ENCODE assay signal across 1 cellular context in genomic region chr5:91266184-91266705, GRCh38.
TF ChIP-seq lines count a peak whose summit lies in the region.

No MANE protein-coding gene starts in this region.

TF ChIP-seq in K562, 482 proteins besides CTCF, POLR2A, EP300 and RAD21 (continued from another document and continues in another):
- TF ChIP-seq ZNF407 (IDR thresholded peaks at IDR 0.05; ENCODE audit: low read depth) (no peak), USF2 (CRISPR knock-in tag; IDR thresholded peaks at IDR 0.05) (no peak), ZNF551 (CRISPR knock-in tag; IDR thresholded peaks at IDR 0.05) (no peak), USF1 (CRISPR knock-in tag; IDR thresholded peaks at IDR 0.05) (no peak), MEF2D (tag; conservative IDR thresholded peaks at IDR 0.05; ENCODE audit: low read depth) (peak; percentile 95), CBX1 (IDR thresholded peaks at IDR 0.05; ENCODE audit: low read depth) (no peak), SRSF1 (IDR thresholded peaks at IDR 0.05; ENCODE audit: low read depth, low read length) (no peak), SIN3A (IDR thresholded peaks at IDR 0.05; ENCODE audit: borderline replicate concordance in 2 of 2, control insufficient read depth in 1 of 2, low read depth in 2 of 2, low read length in 2 of 2) (no peak), PRDM10 (IDR thresholded peaks at IDR 0.05; ENCODE audit: partially characterized antibody) (peak; percentile 68), ZNF668 (CRISPR knock-in tag; IDR thresholded peaks at IDR 0.05) (no peak), GABPB2 (CRISPR knock-in tag; conservative IDR thresholded peaks at IDR 0.05) (no peak), RNF2 (IDR thresholded peaks at IDR 0.05) (no peak), ZNF444 (CRISPR knock-in tag; IDR thresholded peaks at IDR 0.05) (no peak), RAD51 (IDR thresholded peaks at IDR 0.05; ENCODE audit: borderline replicate concordance, low read depth) (no peak), XRCC3 (IDR thresholded peaks at IDR 0.05) (no peak), MTF1 (CRISPR knock-in tag; IDR thresholded peaks at IDR 0.05; ENCODE audit: borderline replicate concordance) (no peak), NUFIP1 (IDR thresholded peaks at IDR 0.05; ENCODE audit: partially characterized antibody) (no peak), KDM5B (IDR thresholded peaks at IDR 0.05; ENCODE audit: insufficient replicate concordance, low read depth, low read length) (no peak), SMARCE1 (IDR thresholded peaks at IDR 0.05) (peak; percentile 74; the same call in 1 of the 2 replicates), FOS (IDR thresholded peaks at IDR 0.05; ENCODE audit: extremely low read depth, insufficient read length) (no peak), CSDE1 (IDR thresholded peaks at IDR 0.05) (no peak), GTF2E2 (tag; IDR thresholded peaks at IDR 0.05) (no peak), ASH1L (IDR thresholded peaks at IDR 0.05; ENCODE audit: borderline replicate concordance, low read depth, partially characterized antibody) (no peak), SMARCC2 (IDR thresholded peaks at IDR 0.05; ENCODE audit: low read depth) (peak; percentile 39; the same call in 1 of the 2 replicates), TGIF2 (CRISPR knock-in tag; IDR thresholded peaks at IDR 0.05) (no peak), PPARD (CRISPR knock-in tag; IDR thresholded peaks at IDR 0.05) (no peak), SMARCA4 (IDR thresholded peaks at IDR 0.05) (peak; percentile 75), SOX6 (IDR thresholded peaks at IDR 0.05) (peak; percentile 68), DMBX1 (CRISPR knock-in tag; IDR thresholded peaks at IDR 0.05; ENCODE audit: borderline replicate concordance) (no peak), EGR1 (conservative IDR thresholded peaks at IDR 0.05) (no peak), HDGF (IDR thresholded peaks at IDR 0.05) (no peak), ZNF57 (CRISPR knock-in tag; IDR thresholded peaks at IDR 0.05) (no peak), TAF9B (IDR thresholded peaks at IDR 0.05; ENCODE audit: partially characterized antibody) (no peak), NR1H2 (CRISPR knock-in tag; IDR thresholded peaks at IDR 0.05) (no peak), HDAC2 (IDR thresholded peaks at IDR 0.05) (0 out of 2 replicates have a peak, but pooled peaks have one; percentile 15), NFIC (IDR thresholded peaks at IDR 0.05) (no peak), POLR2AphosphoS2 (IDR thresholded peaks at IDR 0.05; ENCODE audit: low read length) (no peak), BCLAF1 (IDR thresholded peaks at IDR 0.05; ENCODE audit: borderline replicate concordance in 1 of 2, control insufficient read depth in 1 of 2, low read depth in 2 of 2, low read length in 1 of 2) (no peak), ZNF197 (CRISPR knock-in tag; IDR thresholded peaks at IDR 0.05; ENCODE audit: low read depth) (no peak), PRPF4 (IDR thresholded peaks at IDR 0.05; ENCODE audit: insufficient read depth, low read depth, low read length, poor library complexity, severe bottlenecking) (no peak), JUN (IDR thresholded peaks at IDR 0.05; ENCODE audit: borderline replicate concordance, low read depth, low read length) (peak; percentile 84), JUN (CRISPR knock-in tag; IDR thresholded peaks at IDR 0.05; ENCODE audit: borderline replicate concordance) (no peak), ZBTB7A (IDR thresholded peaks at IDR 0.05; ENCODE audit: borderline replicate concordance, control insufficient read depth, low read depth, low read length) (no peak), ZEB2 (IDR thresholded peaks at IDR 0.05) (peak; percentile 47; the same call in 1 of the 2 replicates), ZNF445 (CRISPR knock-in tag; IDR thresholded peaks at IDR 0.05; ENCODE audit: low read depth) (no peak), HES1 (IDR thresholded peaks at IDR 0.05; ENCODE audit: low read depth) (no peak), EHMT2 (IDR thresholded peaks at IDR 0.05) (no peak), HMBOX1 (IDR thresholded peaks at IDR 0.05) (no peak), ZFPM2 (CRISPR knock-in tag; IDR thresholded peaks at IDR 0.05) (no peak), MNT (conservative IDR thresholded peaks at IDR 0.05) (0 out of 4 replicates have a peak, but pooled peaks of 1 of the 2 experiments have one; percentile 13), ZNF586 (CRISPR knock-in tag; conservative IDR thresholded peaks at IDR 0.05) (no peak)
